Comparison of ENCODE assay signal across 21 cellular contexts in the genomic region with DNA sequence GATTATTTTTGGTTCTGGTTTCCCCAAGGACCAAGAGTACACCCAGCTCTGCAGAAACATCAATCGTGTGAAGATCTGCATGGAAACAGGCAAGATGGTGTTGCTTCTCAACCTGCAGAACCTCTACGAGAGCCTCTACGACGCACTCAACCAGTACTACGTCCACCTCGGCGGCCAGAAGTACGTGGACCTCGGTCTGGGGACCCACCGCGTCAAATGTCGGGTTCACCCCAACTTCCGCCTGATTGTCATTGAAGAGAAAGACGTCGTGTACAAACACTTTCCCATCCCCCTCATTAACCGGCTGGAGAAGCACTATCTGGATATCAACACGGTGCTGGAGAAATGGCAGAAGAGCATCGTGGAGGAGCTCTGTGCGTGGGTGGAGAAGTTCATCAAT.
DNase-seq lines count a peak whose midpoint lies in the region; ATAC-seq, FAIRE-seq and TF ChIP-seq lines count a peak whose summit lies in the region.
"Had no signal": no experiment of that assay in that cellular context is flagged by ENCODE, and none has a peak within 500 bp of the region (broad histone marks: within the 10 kb centered on the region; RNA-seq: fewer than 3 reads in every experiment).

No MANE protein-coding gene starts in this region.

- H3K4ac ChIP-seq in neuronal stem cell (ENCODE audit: low read length) (no peak overlapping the region), mesenchymal stem cell (ENCODE audit: low read depth in 1 of 2, low read length in 2 of 2) (no peak overlapping the region)

- H3K4me3 Mint-ChIP-seq in activated T-cell treated with anti-CD3 and anti-CD28 coated beads, Interleukin-2, amount 50 U/mL, for 4 hours = no peak overlapping the region
- H3K4me3 Mint-ChIP-seq in Caco-2 (ENCODE audit: unreplicated experiment) = no peak overlapping the region
- no peak overlapping the region for H3K4me3 Mint-ChIP-seq in astrocyte (ENCODE audit: unreplicated experiment)
- H3K4me3 Mint-ChIP-seq: CD4-positive, alpha-beta T cell had no signal

- no peak overlapping the region for H2BK5ac ChIP-seq in neuronal stem cell (ENCODE audit: low read length)
- H2BK5ac ChIP-seq in mesenchymal stem cell (ENCODE audit: low read depth, low read length, poor library complexity, severe bottlenecking) = no peak overlapping the region

- H4K8ac ChIP-seq in neuronal stem cell (ENCODE audit: low read depth, low read length) (no peak overlapping the region), mesenchymal stem cell (ENCODE audit: low read length) (no peak overlapping the region)

- no peak for TF ChIP-seq CTCF in Caco-2 (IDR thresholded peaks at IDR 0.05; ENCODE audit: insufficient read depth in 1 of 2, low read depth in 1 of 2, low read length in 1 of 2, severe bottlenecking in 1 of 2, unreplicated experiment in 1 of 2)
- no peak for TF ChIP-seq CTCF in astrocyte (IDR thresholded peaks at IDR 0.05; ENCODE audit: insufficient read depth, low read depth, low read length)

- H2BK120ac ChIP-seq in neuronal stem cell (ENCODE audit: low read depth, low read length) = no peak overlapping the region
- no peak overlapping the region for H2BK120ac ChIP-seq in mesenchymal stem cell (ENCODE audit: low read depth, low read length)

- H2AK5ac ChIP-seq in neuronal stem cell (ENCODE audit: low read depth, low read length) (no peak overlapping the region), mesenchymal stem cell (ENCODE audit: low read length, severe bottlenecking) (no peak overlapping the region)

- no peaks in the 10 kb centered on the region for H3K9me2 ChIP-seq in Karpas-422 (replicated peaks; ENCODE audit: insufficient read depth, low read length)

- H3K9ac ChIP-seq in astrocyte (ENCODE audit: low read length) (no peak overlapping the region), neuronal stem cell (ENCODE audit: low read depth, low read length, poor library complexity) (no peak overlapping the region), mesenchymal stem cell (ENCODE audit: low read length) (no peak overlapping the region), Karpas-422 (ENCODE audit: low read length) (no peak overlapping the region)

- H3K27ac ChIP-seq in astrocyte (ENCODE audit: low read depth, low read length) (no peak overlapping the region), neuronal stem cell (replicated peaks; ENCODE audit: low read length) (no peak overlapping the region), mesenchymal stem cell (ENCODE audit: low read length, poor library complexity, severe bottlenecking) (no peak overlapping the region), Karpas-422 (ENCODE audit: low read length) (no peak overlapping the region)
- H3K27ac ChIP-seq: A549 had no signal

- no peaks in the 10 kb centered on the region for H3K9me3 ChIP-seq in Caco-2
- no peaks in the 10 kb centered on the region for H3K9me3 ChIP-seq in astrocyte (ENCODE audit: insufficient read depth, low read depth, low read length)
- H3K9me3 ChIP-seq in neuronal stem cell (replicated peaks in 1 of 2; ENCODE audit: control insufficient read depth in 2 of 2, insufficient read depth in 1 of 2, low read depth in 1 of 2, low read length in 2 of 2) = peaks cover 0 to 3% of the 10 kb centered on the region in 2 donors
- no peaks in the 10 kb centered on the region for H3K9me3 ChIP-seq in mesenchymal stem cell (ENCODE audit: control insufficient read depth, low read length)
- H3K9me3 ChIP-seq in Karpas-422 (ENCODE audit: low read length) = no peaks in the 10 kb centered on the region
- H3K9me3 ChIP-seq: A549, HAP-1 had no signal

- CTCF ChIA-PET in Caco-2 (lab: Charles Lee) = no interaction called here

- BruUV-seq in Caco-2 (replicated peaks; lab: Mats Ljungman, UMichigan) = TSS peak; percentile 16

- H3K4me1 Mint-ChIP-seq in activated T-cell treated with anti-CD3 and anti-CD28 coated beads, Interleukin-2, amount 50 U/mL, for 4 hours (ENCODE audit: low read depth) = no peaks in the 10 kb centered on the region
- H3K4me1 Mint-ChIP-seq in Caco-2 (ENCODE audit: low read depth, unreplicated experiment) (no peaks in the 10 kb centered on the region), astrocyte (ENCODE audit: low read depth, unreplicated experiment) (peaks cover 8% of the 10 kb centered on the region)

- H3K27me3 Mint-ChIP-seq in activated T-cell treated with anti-CD3 and anti-CD28 coated beads, Interleukin-2, amount 50 U/mL, for 4 hours (ENCODE audit: low read depth) = no peaks in the 10 kb centered on the region
- H3K27me3 Mint-ChIP-seq in Caco-2 (ENCODE audit: insufficient read depth, unreplicated experiment) = no peaks in the 10 kb centered on the region
- no peaks in the 10 kb centered on the region for H3K27me3 Mint-ChIP-seq in astrocyte (ENCODE audit: low read depth, unreplicated experiment)
- H3K27me3 Mint-ChIP-seq: CD4-positive, alpha-beta T cell had no signal

- H2AFZ ChIP-seq in astrocyte (ENCODE audit: low read depth, low read length) = no peak overlapping the region
- no peak overlapping the region for H2AFZ ChIP-seq in neuronal stem cell (ENCODE audit: low read length)
- no peak overlapping the region for H2AFZ ChIP-seq in mesenchymal stem cell (ENCODE audit: low read depth, low read length)
- H2AFZ ChIP-seq in Karpas-422 (ENCODE audit: low read length) = no peak overlapping the region

- intact Hi-C loops in Caco-2 (cut with micrococcal nuclease; ENCODE audit: unreplicated experiment) = no loop called here

- no peak overlapping the region for H2BK12ac ChIP-seq in neuronal stem cell (ENCODE audit: low read length)
- H2BK12ac ChIP-seq in mesenchymal stem cell (ENCODE audit: low read length in 2 of 2) = no peak overlapping the region

- peaks cover 5% of the 10 kb centered on the region for H4K20me1 ChIP-seq in astrocyte (ENCODE audit: insufficient read depth, low read length)
- H4K20me1 ChIP-seq in Karpas-422 (ENCODE audit: insufficient read depth, low read depth, low read length) = 0 out of 2 replicates have a peak, but pooled peaks cover 7% of the 10 kb centered on the region

- H3K14ac ChIP-seq in neuronal stem cell (ENCODE audit: low read length) (peak overlapping the region; percentile 14), mesenchymal stem cell (ENCODE audit: low read length in 2 of 2) (no peak overlapping the region)

- H3K23ac ChIP-seq in neuronal stem cell (ENCODE audit: low read depth, low read length, poor library complexity) = no peak overlapping the region
- no peak overlapping the region for H3K23ac ChIP-seq in mesenchymal stem cell (ENCODE audit: low read length in 2 of 2)

- no peaks in the 10 kb centered on the region for H3K4me1 ChIP-seq in Caco-2
- no peaks in the 10 kb centered on the region for H3K4me1 ChIP-seq in astrocyte (ENCODE audit: insufficient read depth, low read length)
- H3K4me1 ChIP-seq in neuronal stem cell (ENCODE audit: control insufficient read depth in 2 of 2, insufficient read depth in 1 of 2, low read depth in 1 of 2, low read length in 2 of 2) = no peaks in the 10 kb centered on the region
- H3K4me1 ChIP-seq in mesenchymal stem cell (ENCODE audit: control insufficient read depth, insufficient read depth, low read depth, low read length) = no peaks in the 10 kb centered on the region
- no peaks in the 10 kb centered on the region for H3K4me1 ChIP-seq in Karpas-422 (ENCODE audit: low read length)
- H3K4me1 ChIP-seq: A549, HAP-1 had no signal

- H3K27ac Mint-ChIP-seq in Caco-2 (ENCODE audit: unreplicated experiment) = no peak overlapping the region
- H3K27ac Mint-ChIP-seq in astrocyte (ENCODE audit: unreplicated experiment) = peak overlapping the region; percentile 62
- H3K27ac Mint-ChIP-seq: CD4-positive, alpha-beta T cell had no signal

- H4K91ac ChIP-seq in neuronal stem cell (ENCODE audit: low read depth, low read length, poor library complexity) (no peak overlapping the region), mesenchymal stem cell (ENCODE audit: low read length) (no peak overlapping the region)

- no peak overlapping the region for H3K4me3 ChIP-seq in Caco-2 (ENCODE audit: low read depth, low read length)
- H3K4me3 ChIP-seq in astrocyte (ENCODE audit: insufficient read depth, low read depth, low read length) = no peak overlapping the region
- no peak overlapping the region for H3K4me3 ChIP-seq in neuronal stem cell (ENCODE audit: low read length in 2 of 2)
- H3K4me3 ChIP-seq in mesenchymal stem cell (ENCODE audit: insufficient read depth in 1 of 2, low read depth in 1 of 2, low read length in 2 of 2) = no peak overlapping the region
- no peak overlapping the region for H3K4me3 ChIP-seq in Karpas-422 (ENCODE audit: low read length)
- H3K4me3 ChIP-seq: A549, HAP-1 had no signal

- no peak for ATAC-seq in activated T-cell treated with anti-CD3 and anti-CD28 coated beads, Interleukin-2, amount 50 U/mL, for 4 hours
- ATAC-seq: A549 had no signal

- WGBS in neuronal stem cell (ENCODE audit: extremely low coverage in 2 of 2, insufficient read length in 2 of 2, insufficient replicate concordance in 1 of 2), 2 donors = no CpG with 5 or more reads among the region's 19 CpGs
- 97% methylated on average over 18 of the region's 19 CpGs for WGBS in mesenchymal stem cell

- no peak overlapping the region for H3K18ac ChIP-seq in neuronal stem cell (ENCODE audit: low read length)
- no peak overlapping the region for H3K18ac ChIP-seq in mesenchymal stem cell (ENCODE audit: low read depth in 1 of 2, low read length in 2 of 2)

- FAIRE-seq in astrocyte (lab: Jason Lieb, UNC) = no peak
- FAIRE-seq: A549 had no signal

- H3K4me2 ChIP-seq in astrocyte (ENCODE audit: low read length) (no peak overlapping the region), neuronal stem cell (ENCODE audit: insufficient read depth, low read length, poor library complexity, severe bottlenecking) (no peak overlapping the region), mesenchymal stem cell (ENCODE audit: low read length, poor library complexity, severe bottlenecking) (no peak overlapping the region), Karpas-422 (ENCODE audit: low read depth, low read length, poor library complexity, severe bottlenecking) (no peak overlapping the region)
- H3K4me2 ChIP-seq: A549 had no signal

- H2BK15ac ChIP-seq in neuronal stem cell (ENCODE audit: low read length) (no peak overlapping the region), mesenchymal stem cell (ENCODE audit: low read depth, poor library complexity, severe bottlenecking) (no peak overlapping the region)

- peaks cover 78% of the 10 kb centered on the region for H3K36me3 Mint-ChIP-seq in activated T-cell treated with anti-CD3 and anti-CD28 coated beads, Interleukin-2, amount 50 U/mL, for 4 hours (ENCODE audit: insufficient read depth)
- peaks cover 38% of the 10 kb centered on the region for H3K36me3 Mint-ChIP-seq in Caco-2 (ENCODE audit: insufficient read depth, unreplicated experiment)
- peaks cover 68% of the 10 kb centered on the region for H3K36me3 Mint-ChIP-seq in astrocyte (ENCODE audit: low read depth, unreplicated experiment)

- H3K9me3 Mint-ChIP-seq in activated T-cell treated with anti-CD3 and anti-CD28 coated beads, Interleukin-2, amount 50 U/mL, for 4 hours = no peaks in the 10 kb centered on the region
- H3K9me3 Mint-ChIP-seq in Caco-2 (ENCODE audit: unreplicated experiment) (no peaks in the 10 kb centered on the region), astrocyte (ENCODE audit: unreplicated experiment) (peaks cover 3% of the 10 kb centered on the region)
- H3K9me3 Mint-ChIP-seq: CD4-positive, alpha-beta T cell had no signal

- H3K79me1 ChIP-seq in neuronal stem cell (ENCODE audit: low read depth, low read length) (no peaks in the 10 kb centered on the region), mesenchymal stem cell (replicated peaks; ENCODE audit: low read length, poor library complexity, severe bottlenecking) (peaks cover 27% of the 10 kb centered on the region)

- no peaks in the 10 kb centered on the region for H3K79me2 ChIP-seq in astrocyte (ENCODE audit: insufficient read depth, low read length)
- H3K79me2 ChIP-seq in Karpas-422 (ENCODE audit: low read length) = no peaks in the 10 kb centered on the region

- no peaks in the 10 kb centered on the region for H3K27me3 ChIP-seq in Caco-2 (replicated peaks; ENCODE audit: control insufficient read depth, insufficient read depth, low read length)
- no peaks in the 10 kb centered on the region for H3K27me3 ChIP-seq in astrocyte (ENCODE audit: insufficient read depth, low read length)
- H3K27me3 ChIP-seq in neuronal stem cell (ENCODE audit: control insufficient read depth in 3 of 3, insufficient read depth in 3 of 3, low read depth in 1 of 3, low read length in 3 of 3) = no peaks in the 10 kb centered on the region
- no peaks in the 10 kb centered on the region for H3K27me3 ChIP-seq in mesenchymal stem cell (ENCODE audit: control insufficient read depth in 1 of 2, insufficient read depth in 1 of 2, low read length in 2 of 2)
- H3K27me3 ChIP-seq in Karpas-422 (ENCODE audit: low read length) = no peaks in the 10 kb centered on the region

- POLR2A ChIA-PET in Caco-2 (lab: Charles Lee) = no interaction called here

- peak; percentile 4 for DNase-seq in activated T-cell treated with anti-CD3 and anti-CD28 coated beads, Interleukin-2, amount 50 U/mL, for 1 hour
- no peak for DNase-seq in activated T-cell treated with anti-CD3 and anti-CD28 coated beads, Interleukin-2, amount 50 U/mL, for 4 hours
- DNase-seq in Caco-2 (no peak), astrocyte (ENCODE audit: low read depth) (no peak), neuronal stem cell (ENCODE audit: low spot score) (no peak), mesenchymal stem cell (no peak), NCI-H2227 treated with DMSO at 0.1 percent for 48 hours (lab: John Stamatoyannopoulos, UW) (no peak), Karpas-422 (no peak)
- DNase-seq: Calu3; GF-D8; NCI-H1105; NCI-H2081; NCI-H2171 treated with DMSO at 0.1 percent for 48 hours; NCI-H446 treated with DMSO at 0.1 percent for 48 hours; NCI-H748 treated with DMSO at 0.1 percent for 48 hours; NK-92 treated with Interleukin-12 subunit alpha and Interleukin-12 subunit beta, amount 100 ng/mL, for 24 hours; OCI-M1; SHP77 had no signal

- H3K36me3 ChIP-seq in Caco-2 (ENCODE audit: control insufficient read depth, insufficient read depth, low read length) = peaks cover 1% of the 10 kb centered on the region
- peaks cover 48% of the 10 kb centered on the region for H3K36me3 ChIP-seq in astrocyte (ENCODE audit: insufficient read depth, low read length)
- H3K36me3 ChIP-seq in neuronal stem cell (replicated peaks in 1 of 2; ENCODE audit: control insufficient read depth in 2 of 2, insufficient read depth in 2 of 2, low read length in 2 of 2) = peaks cover 49 to 97% of the 10 kb centered on the region in 2 donors
- peaks cover 83 to 99% of the 10 kb centered on the region in 2 experiments for H3K36me3 ChIP-seq in mesenchymal stem cell (ENCODE audit: control insufficient read depth in 1 of 2, insufficient read depth in 2 of 2, low read depth in 1 of 2, low read length in 2 of 2)
- no peaks in the 10 kb centered on the region for H3K36me3 ChIP-seq in Karpas-422 (ENCODE audit: insufficient read depth, low read length)
